In genomic region chr7:35700865-35701264, GRCh38 we compare ENCODE assay signal across 18 cellular contexts. TPM values are rescaled to one million over a fixed set of nuclear protein-coding genes. Genes with fewer than 3 reads are reported as not detected.
DNase-seq lines count a peak whose midpoint lies in the region; ATAC-seq, FAIRE-seq and TF ChIP-seq lines count a peak whose summit lies in the region.
"Had no signal": no experiment of that assay in that cellular context is flagged by ENCODE, and none has a peak within 500 bp of the region (broad histone marks: within the 10 kb centered on the region; RNA-seq: fewer than 3 reads in every experiment).

No MANE protein-coding gene starts in this region.

- CTCF ChIA-PET in endothelial cell of umbilical vein (lab: Charles Lee): interaction anchor here (1.0 to 1.3 kb wide), 2 partner anchors 9 to 275 kb away, joined by 3 to 4 read pairs; no protein-coding TSS in a partner anchor
- CTCF ChIA-PET in CD8-positive, alpha-beta memory T cell (lab: Charles Lee): interaction anchor here (1.2 kb wide), 1 partner anchor 206 kb away, joined by 3 read pairs; no protein-coding TSS in a partner anchor

- H4K20me1 ChIP-seq in Karpas-422 (ENCODE audit: insufficient read depth, low read depth, low read length) (no peaks in the 10 kb centered on the region), endothelial cell of umbilical vein (replicated peaks; ENCODE audit: control insufficient read depth, extremely low read depth, insufficient read depth, low read length) (no peaks in the 10 kb centered on the region)

- no peaks in the 10 kb centered on the region for H3K9me3 Mint-ChIP-seq in activated naive CD8-positive, alpha-beta T cell treated with anti-CD3 and anti-CD28 coated beads, Interleukin-2, amount 50 U/mL, for 24 hours
- no peaks in the 10 kb centered on the region for H3K9me3 Mint-ChIP-seq in activated naive CD8-positive, alpha-beta T cell treated with anti-CD3 and anti-CD28 coated beads for 36 hours
- H3K9me3 Mint-ChIP-seq in CD8-positive, alpha-beta memory T cell: no peaks in the 10 kb centered on the region
- H3K9me3 Mint-ChIP-seq: CD8-positive, alpha-beta T cell; HFFc6 had no signal

- H3K4me1 ChIP-seq in Karpas-422 (ENCODE audit: low read length): peaks cover 5% of the 10 kb centered on the region
- H3K4me1 ChIP-seq in endothelial cell of umbilical vein (ENCODE audit: control insufficient read depth, extremely low read depth, insufficient read depth, low read length): peaks cover 22% of the 10 kb centered on the region
- peaks cover 7% of the 10 kb centered on the region for H3K4me1 ChIP-seq in CD8-positive, alpha-beta memory T cell (ENCODE audit: insufficient read depth, low read length)
- peaks cover 0 to 5% (median 0%) of the 10 kb centered on the region in 3 donors for H3K4me1 ChIP-seq in gastroesophageal sphincter

- H3K4me1 Mint-ChIP-seq in activated naive CD8-positive, alpha-beta T cell treated with anti-CD3 and anti-CD28 coated beads, Interleukin-2, amount 50 U/mL, for 24 hours: peaks cover 38% of the 10 kb centered on the region
- H3K4me1 Mint-ChIP-seq in activated naive CD8-positive, alpha-beta T cell treated with anti-CD3 and anti-CD28 coated beads for 36 hours: peaks cover 40% of the 10 kb centered on the region
- H3K4me1 Mint-ChIP-seq in CD8-positive, alpha-beta memory T cell: peaks cover 16 to 19% (median 18%) of the 10 kb centered on the region in 3 donors

- H3K36me3 ChIP-seq in Karpas-422 (ENCODE audit: insufficient read depth, low read length) (no peaks in the 10 kb centered on the region), endothelial cell of umbilical vein (ENCODE audit: control insufficient read depth in 2 of 2, extremely low read depth in 1 of 2, insufficient read depth in 2 of 2, low read length in 2 of 2) (no peaks in the 10 kb centered on the region), gastroesophageal sphincter (no peaks in the 10 kb centered on the region)
- H3K36me3 ChIP-seq in CD8-positive, alpha-beta memory T cell (ENCODE audit: insufficient read depth, low read length): no peaks in the 10 kb centered on the region
- H3K36me3 ChIP-seq: SJSA1 had no signal

- H3K36me3 Mint-ChIP-seq in activated naive CD8-positive, alpha-beta T cell treated with anti-CD3 and anti-CD28 coated beads, Interleukin-2, amount 50 U/mL, for 24 hours (ENCODE audit: low read depth): peaks cover 5% of the 10 kb centered on the region
- H3K36me3 Mint-ChIP-seq in activated naive CD8-positive, alpha-beta T cell treated with anti-CD3 and anti-CD28 coated beads for 36 hours: peaks cover 16% of the 10 kb centered on the region
- H3K36me3 Mint-ChIP-seq in CD8-positive, alpha-beta memory T cell: no peaks in the 10 kb centered on the region

- TF ChIP-seq CTCF in endothelial cell of umbilical vein (IDR thresholded peaks at IDR 0.05; ENCODE audit: extremely low read depth in 1 of 2, insufficient read depth in 1 of 2, low read depth in 1 of 2, low read length in 2 of 2) (no peak), gastroesophageal sphincter (IDR thresholded peaks at IDR 0.05) (no peak)

- peak; percentile 2 for ATAC-seq in activated naive CD8-positive, alpha-beta T cell treated with anti-CD3 and anti-CD28 coated beads, Interleukin-2, amount 50 U/mL, for 24 hours
- no peak for ATAC-seq in gastroesophageal sphincter
- ATAC-seq: CD8-positive, alpha-beta T cell had no signal

- H3K9me3 ChIP-seq in Karpas-422 (ENCODE audit: low read length): no peaks in the 10 kb centered on the region
- H3K9me3 ChIP-seq in endothelial cell of umbilical vein (replicated peaks; ENCODE audit: control insufficient read depth, insufficient read depth, low read length): no peaks in the 10 kb centered on the region
- H3K9me3 ChIP-seq in CD8-positive, alpha-beta memory T cell (ENCODE audit: low read length): no peaks in the 10 kb centered on the region
- no peaks in the 10 kb centered on the region for H3K9me3 ChIP-seq in gastroesophageal sphincter
- H3K9me3 ChIP-seq: SJSA1 had no signal

- H3K79me2 ChIP-seq in Karpas-422 (ENCODE audit: low read length) (no peaks in the 10 kb centered on the region; the same call in 1 of the 2 replicates), endothelial cell of umbilical vein (ENCODE audit: control insufficient read depth, insufficient read depth, low read length) (no peaks in the 10 kb centered on the region)

- intact Hi-C loops in endothelial cell of umbilical vein (cut with micrococcal nuclease): no loop called here

- dilution Hi-C loops in endothelial cell of umbilical vein (cut with MboI; ENCODE audit: extremely low pct_ligation_motif_present, low sequenced_read_pairs): no loop called here

- no peaks in the 10 kb centered on the region for H3K9me2 ChIP-seq in Karpas-422 (replicated peaks; ENCODE audit: insufficient read depth, low read length)

- no peaks in the 10 kb centered on the region for H3K9me1 ChIP-seq in endothelial cell of umbilical vein (replicated peaks; ENCODE audit: control insufficient read depth, extremely low read depth, insufficient read depth, low read length)

- H3K4me3 Mint-ChIP-seq in activated naive CD8-positive, alpha-beta T cell treated with anti-CD3 and anti-CD28 coated beads, Interleukin-2, amount 50 U/mL, for 24 hours: no peak overlapping the region
- H3K4me3 Mint-ChIP-seq in activated naive CD8-positive, alpha-beta T cell treated with anti-CD3 and anti-CD28 coated beads for 36 hours: no peak overlapping the region
- peak overlapping the region in 1 of 7 donors; percentile 17 for H3K4me3 Mint-ChIP-seq in CD8-positive, alpha-beta memory T cell
- H3K4me3 Mint-ChIP-seq: CD8-positive, alpha-beta T cell; HFFc6 had no signal

- TF ChIP-seq POLR2A in endothelial cell of umbilical vein (IDR thresholded peaks at IDR 0.05; ENCODE audit: low read depth, low read length): no peak
- TF ChIP-seq POLR2A in GM12892 (IDR thresholded peaks at IDR 0.05; ENCODE audit: low read depth, low read length): no peak
- no peak for TF ChIP-seq POLR2A in gastroesophageal sphincter (IDR thresholded peaks at IDR 0.05)

- H3K9ac ChIP-seq in Karpas-422 (ENCODE audit: low read length): no peak overlapping the region
- H3K9ac ChIP-seq in endothelial cell of umbilical vein (replicated peaks; ENCODE audit: extremely low read depth, insufficient read depth, low read length): no peak overlapping the region

- BruUV-seq in endothelial cell of umbilical vein (replicated peaks; lab: Mats Ljungman, UMichigan): no TSS peak

- 75 to 82% methylated on average over 2 of the region's 2 CpGs for WGBS in gastroesophageal sphincter (ENCODE audit: low coverage in 1 of 2), 2 donors

- POLR2A ChIA-PET in endothelial cell of umbilical vein (lab: Charles Lee): interaction anchor here (0.6 kb wide), 1 partner anchor 216 kb away, joined by 3 read pairs; no protein-coding TSS in a partner anchor
- POLR2A ChIA-PET in CD8-positive, alpha-beta memory T cell (lab: Charles Lee): interaction anchor here (1.4 kb wide), 1 partner anchor 100 kb away, joined by 4 read pairs; the partner anchor contains the start of gene SEPTIN7

- H3K27me3 ChIP-seq in Karpas-422 (ENCODE audit: low read length): no peaks in the 10 kb centered on the region
- no peaks in the 10 kb centered on the region for H3K27me3 ChIP-seq in endothelial cell of umbilical vein (ENCODE audit: control insufficient read depth in 2 of 2, insufficient read depth in 2 of 2, low read length in 2 of 2)
- no peaks in the 10 kb centered on the region for H3K27me3 ChIP-seq in CD8-positive, alpha-beta memory T cell (ENCODE audit: insufficient read depth, low read length, poor library complexity, severe bottlenecking)
- H3K27me3 ChIP-seq in gastroesophageal sphincter: no peaks in the 10 kb centered on the region
- H3K27me3 ChIP-seq: SJSA1 had no signal

- H3K27me3 Mint-ChIP-seq in activated naive CD8-positive, alpha-beta T cell treated with anti-CD3 and anti-CD28 coated beads, Interleukin-2, amount 50 U/mL, for 24 hours: no peaks in the 10 kb centered on the region
- H3K27me3 Mint-ChIP-seq in activated naive CD8-positive, alpha-beta T cell treated with anti-CD3 and anti-CD28 coated beads for 36 hours: no peaks in the 10 kb centered on the region
- no peaks in the 10 kb centered on the region for H3K27me3 Mint-ChIP-seq in CD8-positive, alpha-beta memory T cell

- H3K27ac Mint-ChIP-seq in activated naive CD8-positive, alpha-beta T cell treated with anti-CD3 and anti-CD28 coated beads, Interleukin-2, amount 50 U/mL, for 24 hours: peak overlapping the region; percentile 81
- H3K27ac Mint-ChIP-seq in activated naive CD8-positive, alpha-beta T cell treated with anti-CD3 and anti-CD28 coated beads for 36 hours: no peak overlapping the region
- no peak overlapping the region for H3K27ac Mint-ChIP-seq in CD8-positive, alpha-beta memory T cell
- H3K27ac Mint-ChIP-seq: CD8-positive, alpha-beta T cell; HFFc6 had no signal

- H3K4me3 ChIP-seq in Karpas-422 (ENCODE audit: low read length): no peak overlapping the region
- no peak overlapping the region for H3K4me3 ChIP-seq in endothelial cell of umbilical vein (replicated peaks in 1 of 3; ENCODE audit: insufficient read depth in 1 of 3, low read depth in 1 of 3, low read length in 3 of 3)
- H3K4me3 ChIP-seq in CD8-positive, alpha-beta memory T cell (ENCODE audit: low read length): no peak overlapping the region
- H3K4me3 ChIP-seq in gastroesophageal sphincter: no peak overlapping the region
- H3K4me3 ChIP-seq: GM12878, PC-9, SJSA1 had no signal

- FAIRE-seq in endothelial cell of umbilical vein (lab: Jason Lieb, UNC) (no peak), GM12892 (lab: Jason Lieb, UNC) (no peak)
- FAIRE-seq: GM12878, H54 had no signal

- H3K4me2 ChIP-seq in Karpas-422 (ENCODE audit: low read depth, low read length, poor library complexity, severe bottlenecking) (no peak overlapping the region), endothelial cell of umbilical vein (ENCODE audit: insufficient read depth, low read length) (no peak overlapping the region)
- H3K4me2 ChIP-seq: PC-9 had no signal

- H3K27ac ChIP-seq in Karpas-422 (ENCODE audit: low read length) (no peak overlapping the region), endothelial cell of umbilical vein (ENCODE audit: insufficient read depth, low read depth, low read length) (no peak overlapping the region), gastroesophageal sphincter (no peak overlapping the region)
- H3K27ac ChIP-seq in CD8-positive, alpha-beta memory T cell (ENCODE audit: low read depth, low read length): no peak overlapping the region
- H3K27ac ChIP-seq: PC-9, SJSA1 had no signal

- no peak for TF ChIP-seq EP300 in gastroesophageal sphincter (IDR thresholded peaks at IDR 0.05)

- no peak for DNase-seq in activated naive CD8-positive, alpha-beta T cell treated with anti-CD3 and anti-CD28 coated beads, Interleukin-2, amount 50 U/mL, for 24 hours
- DNase-seq in activated naive CD8-positive, alpha-beta T cell treated with anti-CD3 and anti-CD28 coated beads for 36 hours: no peak
- peak; percentile 35 for DNase-seq in Karpas-422
- DNase-seq in endothelial cell of umbilical vein (ENCODE audit: low read depth, low spot score): no peak
- no peak for DNase-seq in CD8-positive, alpha-beta memory T cell
- DNase-seq in GM12892 (ENCODE audit: insufficient read length): no peak
- no peak for DNase-seq in activated effector memory CD4-positive, alpha-beta T cell treated with Interleukin-2 at 50 U/mL for 16 hours
- DNase-seq: CD8-positive, alpha-beta T cell; GDM1; HFFc6; NCI-H1417; NCI-H1930; NCI-H446 treated with DMSO at 0.1 percent for 48 hours; PC-9 had no signal

- no peak overlapping the region for H2AFZ ChIP-seq in Karpas-422 (ENCODE audit: low read length)
- H2AFZ ChIP-seq in endothelial cell of umbilical vein (ENCODE audit: low read depth, low read length): peak overlapping the region; percentile 7
- H2AFZ ChIP-seq: PC-9 had no signal

RNA-seq across cellular contexts. Expression of gene HERPUD2, which starts 5.9 kb away (rescaled TPM):
- 10 to 100 TPM; 19.1 to 21.3 TPM for total RNA-seq in activated naive CD8-positive, alpha-beta T cell treated with anti-CD3 and anti-CD28 coated beads for 36 hours
- 13.7 and 17.3 TPM in 2 replicates for total RNA-seq in Karpas-422 (2014; rRNA removed; shearing (Covaris generic); ENCODE audit: low replicate concordance)
- total RNA-seq in endothelial cell of umbilical vein (27.7 and 33.9 TPM in 2 replicates), gastroesophageal sphincter (10 to 100 TPM; 26.1 to 35.3 (median 27.5) TPM)
- 42.0 and 59.5 TPM in 2 replicates for polyA plus RNA-seq in endothelial cell of umbilical vein
- polyA plus RNA-seq in endothelial cell of umbilical vein (2011; cell fraction: cytosol; rRNA removed): 39.2 and 43.4 TPM in 2 replicates
- 25.8 and 28.3 TPM in 2 replicates for polyA plus RNA-seq in endothelial cell of umbilical vein (2011; cell fraction: nucleus; rRNA removed)
- 21.5 and 24.4 TPM in 2 replicates for polyA plus RNA-seq in endothelial cell of umbilical vein (2012)
- polyA minus RNA-seq in endothelial cell of umbilical vein: 90.5 and 109 TPM in 2 replicates
- polyA minus RNA-seq in endothelial cell of umbilical vein (2011; cell fraction: cytosol; rRNA and poly(A)+ RNA removed): 20.1 TPM
- polyA minus RNA-seq in endothelial cell of umbilical vein (2011; cell fraction: nucleus; rRNA and poly(A)+ RNA removed): 63.0 and 70.3 TPM in 2 replicates
- total RNA-seq in CD8-positive, alpha-beta memory T cell: 10 to 100 TPM; 31.3 to 34.1 TPM
- polyA plus RNA-seq in CD8-positive, alpha-beta memory T cell: 121 TPM
- polyA plus RNA-seq in GM12892 (2012; ENCODE audit: missing spikeins): 11.2 TPM
